ENCODE assay signal across 25 cellular contexts in genomic region chr10:30792025-30792424, GRCh38.
A peak's percentile ranks its signal among the peaks of the same experiment; 100 is the strongest.
DNase-seq lines count a peak whose midpoint lies in the region; ATAC-seq lines count a peak whose summit lies in the region.
"Had no signal": no experiment of that assay in that cellular context is flagged by ENCODE, and none has a peak within 500 bp of the region (broad histone marks: within the 10 kb centered on the region; RNA-seq: fewer than 3 reads in every experiment).

No MANE protein-coding gene starts in this region.

- no peaks in the 10 kb centered on the region for H3K27me3 ChIP-seq in thymus (ENCODE audit: control insufficient read depth, insufficient read depth)
- H3K27me3 ChIP-seq: neural progenitor cell had no signal

- no peaks in the 10 kb centered on the region for H3K9me3 Mint-ChIP-seq in stimulated activated naive CD8-positive, alpha-beta T cell treated with anti-CD3 and anti-CD28 coated beads, Interleukin-15, amount 100 ng/mL, for 72 hours
- H3K9me3 Mint-ChIP-seq in activated naive CD8-positive, alpha-beta T cell treated with anti-CD3 and anti-CD28 coated beads, Interleukin-2, amount 50 U/mL, for 24 hours: no peaks in the 10 kb centered on the region
- H3K9me3 Mint-ChIP-seq: dendritic cell treated with granulocyte-macrophage colony-stimulating factor and Interleukin-4, amounts not matched to agents 40 ng/mL and 50 ng/mL, for 4 days had no signal

- peak overlapping the region; percentile 64 to 75 for H3K27ac Mint-ChIP-seq in stimulated activated naive CD8-positive, alpha-beta T cell treated with anti-CD3 and anti-CD28 coated beads, Interleukin-15, amount 100 ng/mL, for 72 hours
- H3K27ac Mint-ChIP-seq in T-helper 17 cell: peak overlapping the region; percentile 87
- H3K27ac Mint-ChIP-seq in activated naive CD8-positive, alpha-beta T cell treated with anti-CD3 and anti-CD28 coated beads, Interleukin-2, amount 50 U/mL, for 24 hours: peak overlapping the region; percentile 29
- H3K27ac Mint-ChIP-seq: dendritic cell treated with granulocyte-macrophage colony-stimulating factor and Interleukin-4, amounts not matched to agents 40 ng/mL and 50 ng/mL, for 4 days; neural progenitor cell; type B pancreatic cell had no signal

- no peak for ATAC-seq in stimulated activated naive CD8-positive, alpha-beta T cell treated with anti-CD3 and anti-CD28 coated beads, Interleukin-15, amount 100 ng/mL, for 72 hours
- ATAC-seq in stimulated activated naive CD8-positive, alpha-beta T cell treated with anti-CD3 and anti-CD28 coated beads, Interleukin-15, Interleukin-2, amounts not matched to agents 100 U/mL and 50 U/mL, for 24 hours: no peak
- ATAC-seq in T-helper 17 cell (no peak), GM18868 (IDR thresholded peaks at IDR 0.05; ENCODE audit: unreplicated experiment) (no peak), GM21515 (IDR thresholded peaks at IDR 0.05; ENCODE audit: unreplicated experiment) (no peak)
- ATAC-seq in activated naive CD8-positive, alpha-beta T cell treated with anti-CD3 and anti-CD28 coated beads, Interleukin-2, amount 50 U/mL, for 24 hours: no peak
- ATAC-seq: SK-N-SH treated with all-trans-retinoic acid at 6 μM for 48 hours had no signal

- H3K4me3 Mint-ChIP-seq in stimulated activated naive CD8-positive, alpha-beta T cell treated with anti-CD3 and anti-CD28 coated beads, Interleukin-15, amount 100 ng/mL, for 72 hours: peak overlapping the region in 1 of 2 donors; percentile 39
- H3K4me3 Mint-ChIP-seq in T-helper 17 cell: peak overlapping the region; percentile 78
- no peak overlapping the region for H3K4me3 Mint-ChIP-seq in activated naive CD8-positive, alpha-beta T cell treated with anti-CD3 and anti-CD28 coated beads, Interleukin-2, amount 50 U/mL, for 24 hours
- H3K4me3 Mint-ChIP-seq: CD14-positive monocyte; dendritic cell treated with granulocyte-macrophage colony-stimulating factor and Interleukin-4, amounts not matched to agents 40 ng/mL and 50 ng/mL, for 4 days; neural progenitor cell; type B pancreatic cell had no signal

- no peak overlapping the region for H3K4me3 ChIP-seq in thymus (ENCODE audit: low read length)
- H3K4me3 ChIP-seq: neural progenitor cell had no signal

- H3K36me3 Mint-ChIP-seq in T-helper 17 cell (ENCODE audit: low read depth): peaks cover 2% of the 10 kb centered on the region
- no peaks in the 10 kb centered on the region for H3K36me3 Mint-ChIP-seq in activated naive CD8-positive, alpha-beta T cell treated with anti-CD3 and anti-CD28 coated beads, Interleukin-2, amount 50 U/mL, for 24 hours (ENCODE audit: low read depth)
- H3K36me3 Mint-ChIP-seq: CD14-positive monocyte, neural progenitor cell, type B pancreatic cell had no signal

- H3K27ac ChIP-seq in thymus (ENCODE audit: low read depth): peak overlapping the region; percentile 64
- H3K27ac ChIP-seq: neural progenitor cell had no signal

- DNase-seq in stimulated activated naive CD8-positive, alpha-beta T cell treated with anti-CD3 and anti-CD28 coated beads, Interleukin-15, amount 100 ng/mL, for 72 hours: no peak
- no peak for DNase-seq in stimulated activated naive CD8-positive, alpha-beta T cell treated with anti-CD3 and anti-CD28 coated beads, Interleukin-15, Interleukin-2, amounts not matched to agents 100 U/mL and 50 U/mL, for 24 hours
- DNase-seq in T-helper 17 cell (no peak), NCI-H2171 (lab: John Stamatoyannopoulos, UW) (no peak)
- DNase-seq in activated naive CD8-positive, alpha-beta T cell treated with anti-CD3 and anti-CD28 coated beads, Interleukin-2, amount 50 U/mL, for 24 hours: no peak
- DNase-seq: activated CD8-positive, alpha-beta memory T cell treated with anti-CD3 and anti-CD28 coated beads for 24 hours; activated effector memory CD4-positive, alpha-beta T cell treated with Interleukin-2 at 50 U/mL for 16 hours; aorta; DMS 273 treated with DMSO at 0.1 percent for 48 hours; GOT3; KBM-7; kidney; NCI-H1417 treated with DMSO at 0.1 percent for 48 hours; NCI-H446 treated with DMSO at 0.1 percent for 48 hours; OCI-M1; posterior cingulate gyrus; T-helper 9 cell had no signal

- no peaks in the 10 kb centered on the region for H3K27me3 Mint-ChIP-seq in stimulated activated naive CD8-positive, alpha-beta T cell treated with anti-CD3 and anti-CD28 coated beads, Interleukin-15, amount 100 ng/mL, for 72 hours
- H3K27me3 Mint-ChIP-seq in T-helper 17 cell: no peaks in the 10 kb centered on the region
- H3K27me3 Mint-ChIP-seq in activated naive CD8-positive, alpha-beta T cell treated with anti-CD3 and anti-CD28 coated beads, Interleukin-2, amount 50 U/mL, for 24 hours: no peaks in the 10 kb centered on the region
- H3K27me3 Mint-ChIP-seq: type B pancreatic cell had no signal

- H3K4me1 ChIP-seq in thymus (ENCODE audit: control insufficient read depth, insufficient read depth, low read length): peaks cover 3% of the 10 kb centered on the region
- H3K4me1 ChIP-seq: neural progenitor cell had no signal

- 53% methylated on average over 2 of the region's 2 CpGs for WGBS in thymus

- H3K4me1 Mint-ChIP-seq in stimulated activated naive CD8-positive, alpha-beta T cell treated with anti-CD3 and anti-CD28 coated beads, Interleukin-15, amount 100 ng/mL, for 72 hours: peaks cover 30% of the 10 kb centered on the region
- peaks cover 15% of the 10 kb centered on the region for H3K4me1 Mint-ChIP-seq in T-helper 17 cell
- peaks cover 23% of the 10 kb centered on the region for H3K4me1 Mint-ChIP-seq in activated naive CD8-positive, alpha-beta T cell treated with anti-CD3 and anti-CD28 coated beads, Interleukin-2, amount 50 U/mL, for 24 hours

- H3K9me3 ChIP-seq in T-helper 17 cell (ENCODE audit: control insufficient read depth, low read length, poor library complexity, severe bottlenecking) (no peaks in the 10 kb centered on the region), thymus (ENCODE audit: control insufficient read depth) (no peaks in the 10 kb centered on the region)

- no peaks in the 10 kb centered on the region for H3K36me3 ChIP-seq in thymus (ENCODE audit: control insufficient read depth, insufficient read depth)
- H3K36me3 ChIP-seq: neural progenitor cell had no signal

Comparison
In these comparisons a context has a peak if more than half of its experiments do, and no peak if none do; other contexts are left out.
1. H3K27ac Mint-ChIP-seq: peak in every context shown above with its lines; median percentile 87 in T-helper 17 cell; 70 in stimulated activated naive CD8-positive, alpha-beta T cell treated with anti-CD3 and anti-CD28 coated beads, Interleukin-15, amount 100 ng/mL, for 72 hours; 29 in activated naive CD8-positive, alpha-beta T cell treated with anti-CD3 and anti-CD28 coated beads, Interleukin-2, amount 50 U/mL, for 24 hours.